8 cellular contexts compared by ENCODE assay signal in the genomic region with DNA sequence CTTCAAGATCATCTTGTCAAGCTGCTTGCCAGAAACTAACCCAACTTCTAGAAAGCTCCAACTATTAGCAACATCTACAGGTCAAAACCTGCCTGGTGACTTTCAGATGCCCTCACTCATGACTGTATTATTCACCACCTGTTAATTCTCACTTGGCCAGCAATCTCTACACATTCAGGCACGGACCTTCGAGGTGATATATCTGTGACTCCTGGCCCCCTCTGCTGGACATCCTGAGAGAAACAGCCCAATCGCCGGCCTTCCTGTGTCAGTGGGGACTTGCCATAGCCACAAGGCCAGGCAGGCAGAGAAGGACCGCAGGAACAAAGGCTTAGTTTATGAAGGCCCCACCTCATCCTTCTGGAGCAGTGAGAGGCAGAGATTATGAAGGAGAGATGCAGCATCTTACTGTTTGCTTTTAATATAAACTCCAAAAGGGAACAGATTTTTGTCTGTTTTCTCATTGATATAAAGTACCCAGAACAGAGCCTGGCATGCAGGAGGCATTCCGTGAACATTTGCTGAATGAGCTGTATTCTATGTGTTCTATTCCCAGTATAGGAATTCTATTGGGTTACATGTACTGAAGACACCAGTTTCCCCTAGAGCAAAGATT. TPM values are rescaled to one million over a fixed set of nuclear protein-coding genes. Genes with fewer than 3 reads are reported as not detected.
A peak's percentile ranks its signal among the peaks of the same experiment; 100 is the strongest.
DNase-seq lines count a peak whose midpoint lies in the region; ATAC-seq and TF ChIP-seq lines count a peak whose summit lies in the region.

No MANE protein-coding gene starts in this region.

- peak; percentile 83 for TF ChIP-seq CTCF in HFFc6 (IDR thresholded peaks at IDR 0.05)
- no peak for TF ChIP-seq CTCF in activated B cell treated with CpG ODN at 0.5 μM for 24 hours (IDR thresholded peaks at IDR 0.05)
- TF ChIP-seq CTCF in dorsolateral prefrontal cortex (IDR thresholded peaks at IDR 0.05 in 54 of 56, conservative IDR thresholded peaks at IDR 0.05 in 2 of 56; ENCODE audit: low read depth in 1 of 56, partially characterized antibody in 56 of 56): peak; percentile 47 to 77 (median 66)
- peak; percentile 65 for TF ChIP-seq CTCF in liver (IDR thresholded peaks at IDR 0.05; ENCODE audit: low read depth, low read length, missing input control)

- POLR2A ChIA-PET in activated B cell treated with CpG ODN at 0.5 μM for 24 hours (lab: Charles Lee): no interaction called here

- H3K4me3 ChIP-seq in dorsolateral prefrontal cortex: no peak overlapping the region
- no peak overlapping the region for H3K4me3 ChIP-seq in liver (ENCODE audit: low read depth in 1 of 3, low read length in 3 of 3)

- H3K4me3 Mint-ChIP-seq in HFFc6 (no peak overlapping the region), activated B cell treated with CpG ODN at 0.5 μM for 24 hours (no peak overlapping the region)

- TF ChIP-seq RAD21 in liver (IDR thresholded peaks at IDR 0.05): peak; percentile 81 to 84

- intact Hi-C loops in activated B cell treated with CpG ODN at 0.5 μM for 24 hours (cut with micrococcal nuclease): loop anchor here (1.0 kb wide), 1 partner anchor 37 kb away; no protein-coding TSS in a partner anchor
- intact Hi-C loops in dorsolateral prefrontal cortex (cut with DNase I): loop anchor here (5.0 to 10.0 kb wide), 3 partner anchors 101 to 1239 kb away; no protein-coding TSS in a partner anchor

- peak; percentile 56 for ATAC-seq in activated B cell treated with CpG ODN at 0.5 μM for 24 hours (ENCODE audit: low read depth)
- no peak for ATAC-seq in GM19328 (IDR thresholded peaks at IDR 0.05; ENCODE audit: unreplicated experiment)

- peak overlapping the region; percentile 38; the same call in 1 of the 2 replicates for H3K27ac Mint-ChIP-seq in HFFc6
- H3K27ac Mint-ChIP-seq in activated B cell treated with CpG ODN at 0.5 μM for 24 hours: no peak overlapping the region

- H3K4me1 Mint-ChIP-seq in HFFc6 (ENCODE audit: low read depth): peaks cover 22% of the 10 kb centered on the region
- peaks cover 9% of the 10 kb centered on the region for H3K4me1 Mint-ChIP-seq in activated B cell treated with CpG ODN at 0.5 μM for 24 hours

- peak overlapping the region in 4 of 59 donors; percentile 4 to 36 (median 8) for H3K27ac ChIP-seq in dorsolateral prefrontal cortex
- no peak overlapping the region for H3K27ac ChIP-seq in liver (ENCODE audit: low read depth in 1 of 2, low read length in 2 of 2)

- no peaks in the 10 kb centered on the region for H3K9me3 Mint-ChIP-seq in HFFc6
- H3K9me3 Mint-ChIP-seq in activated B cell treated with CpG ODN at 0.5 μM for 24 hours: no peaks in the 10 kb centered on the region

- H3K27me3 Mint-ChIP-seq in HFFc6 (ENCODE audit: insufficient read depth) (peaks cover 3% of the 10 kb centered on the region), activated B cell treated with CpG ODN at 0.5 μM for 24 hours (no peaks in the 10 kb centered on the region)

- H3K9me3 ChIP-seq in liver (ENCODE audit: control insufficient read depth in 4 of 4, low read length in 3 of 4): no peaks in the 10 kb centered on the region

- CTCF ChIA-PET in activated B cell treated with CpG ODN at 0.5 μM for 24 hours (lab: Charles Lee): interaction anchor here (0.6 kb wide), 1 partner anchor 20 kb away, joined by 3 read pairs; no protein-coding TSS in a partner anchor

- H3K36me3 Mint-ChIP-seq in HFFc6 (ENCODE audit: low read depth) (peaks cover 15% of the 10 kb centered on the region), activated B cell treated with CpG ODN at 0.5 μM for 24 hours (ENCODE audit: low read depth) (peaks cover 49% of the 10 kb centered on the region)

- WGBS in liver: 33% methylated on average over 6 of the region's 6 CpGs

- no peaks in the 10 kb centered on the region for H3K4me1 ChIP-seq in liver (ENCODE audit: control insufficient read depth in 4 of 4, insufficient read depth in 4 of 4, low read length in 3 of 4)

- H3K36me3 ChIP-seq in liver (ENCODE audit: control insufficient read depth in 4 of 4, insufficient read depth in 3 of 4, low read depth in 1 of 4, low read length in 3 of 4): peaks cover 2 to 40% (median 17%) of the 10 kb centered on the region in 4 donors

- no peaks in the 10 kb centered on the region for H3K27me3 ChIP-seq in dorsolateral prefrontal cortex
- no peaks in the 10 kb centered on the region for H3K27me3 ChIP-seq in liver (ENCODE audit: control insufficient read depth in 4 of 4, insufficient read depth in 4 of 4, low read length in 3 of 4)

- DNase-seq in DMS53 (lab: John Stamatoyannopoulos, UW) (peak; percentile 87), HFFc6 (peak; percentile 74), NCI-H2196 treated with DMSO at 0.1 percent for 48 hours (lab: John Stamatoyannopoulos, UW; ENCODE audit: unreplicated experiment) (peak; percentile 36), activated B cell treated with CpG ODN at 0.5 μM for 24 hours (no peak), dorsolateral prefrontal cortex (peak in 9 of 10 donors; percentile 46 to 84 (median 76))
- DNase-seq in stimulated activated CD8-positive, alpha-beta memory T cell treated with anti-CD3 and anti-CD28 coated beads, Interleukin-7, amount 100 ng/mL, for 1 hour (ENCODE audit: low read depth in 2 of 2): peak; percentile 13 to 38

- H3K9ac ChIP-seq in liver (ENCODE audit: low read depth in 1 of 2, low read length in 2 of 2): no peak overlapping the region

TF ChIP-seq in liver, 16 proteins besides CTCF, POLR2A, EP300 and RAD21:
- TF ChIP-seq GABPA (IDR thresholded peaks at IDR 0.05 in 1 of 2, conservative IDR thresholded peaks at IDR 0.05 in 1 of 2) (no peak), RXRA (IDR thresholded peaks at IDR 0.05) (no peak), ZBTB33 (IDR thresholded peaks at IDR 0.05) (no peak), MAX (IDR thresholded peaks at IDR 0.05) (no peak), JUND (IDR thresholded peaks at IDR 0.05) (no peak), FOXA1 (IDR thresholded peaks at IDR 0.05) (no peak), HNF4G (IDR thresholded peaks at IDR 0.05) (no peak)

RNA-seq across cellular contexts. Expression of gene OCA2, which starts 24.4 kb away (rescaled TPM):
- not detected for total RNA-seq in HFFc6 (2021; fragmentation: NEBNext Ultra II Directional; extraction: Animal tissue kit (Norgen Biotek cat#: 25700))
- total RNA-seq in activated B cell treated with CpG ODN at 0.5 μM for 24 hours (not detected in 2 replicates), dorsolateral prefrontal cortex (10 to 100 TPM in 1 of 120 experiments, 1 to 10 TPM in 119; 2.0 to 12.0 (median 6.1) TPM), liver (under 1 TPM; 0.25 to 0.56 TPM)
- under 1 TPM; 0.02 to 0.04 TPM for polyA plus RNA-seq in liver
